8 cellular contexts compared by ENCODE assay signal in genomic region chr1:12152106-12152891, GRCh38. TPM values are rescaled to one million over a fixed set of nuclear protein-coding genes. Genes with fewer than 3 reads are reported as not detected.
DNase-seq lines count a peak whose midpoint lies in the region; ATAC-seq and TF ChIP-seq lines count a peak whose summit lies in the region.

No MANE protein-coding gene starts in this region.

- no peak for DNase-seq in CD8-positive, alpha-beta T cell
- DNase-seq in NCI-H1417 treated with DMSO at 0.1 percent for 48 hours (lab: John Stamatoyannopoulos, UW) (no peak), NCI-H82 (lab: John Stamatoyannopoulos, UW) (no peak), A673 (ENCODE audit: low spot score) (no peak)
- no peak for DNase-seq in central memory CD4-positive, alpha-beta T cell

- POLR2A ChIA-PET in CD8-positive, alpha-beta T cell (lab: Charles Lee) = interaction anchor here (1.2 to 3.6 kb wide), 6 partner anchors 14 to 58 kb away, joined by 3 to 44 read pairs (median 7); partner anchors contain the start of gene TNFRSF1B
- POLR2A ChIA-PET in A673 (lab: Charles Lee; ENCODE audit: low non-redundant PET) = no interaction called here

- no peaks in the 10 kb centered on the region for H3K27me3 ChIP-seq in CD8-positive, alpha-beta T cell (ENCODE audit: insufficient read depth, low read length)
- H3K27me3 ChIP-seq in A673 (replicated peaks; ENCODE audit: insufficient read depth, low read depth, low read length, poor library complexity) = no peaks in the 10 kb centered on the region

- no TSS peak for BruUV-seq in A673 (replicated peaks; lab: Mats Ljungman, UMichigan)

- H3K4me3 Mint-ChIP-seq in CD8-positive, alpha-beta T cell = peak overlapping the region; percentile 46

- H3K27ac Mint-ChIP-seq in CD8-positive, alpha-beta T cell = peak overlapping the region; percentile 95

- no peak overlapping the region for H3K27ac ChIP-seq in CD8-positive, alpha-beta T cell (ENCODE audit: low read depth, low read length)
- H3K27ac ChIP-seq in A673 (ENCODE audit: low read depth, low read length, poor library complexity, severe bottlenecking) = no peak overlapping the region

- intact Hi-C loops in CD8-positive, alpha-beta T cell (cut with DNase I, micrococcal nuclease) = no loop called here
- intact Hi-C loops in A673 (cut with micrococcal nuclease; ENCODE audit: unreplicated experiment) = no loop called here

- H3K9me3 ChIP-seq in CD8-positive, alpha-beta T cell (ENCODE audit: low read length) = no peaks in the 10 kb centered on the region
- H3K9me3 ChIP-seq in A673 (ENCODE audit: low read depth, low read length, poor library complexity, severe bottlenecking) = no peaks in the 10 kb centered on the region

- H3K36me3 ChIP-seq in CD8-positive, alpha-beta T cell (ENCODE audit: insufficient read depth, low read length) = no peaks in the 10 kb centered on the region
- H3K36me3 ChIP-seq in A673 (ENCODE audit: insufficient read depth, low read length, poor library complexity, severe bottlenecking) = no peaks in the 10 kb centered on the region

- H3K27me3 Mint-ChIP-seq in CD8-positive, alpha-beta T cell (ENCODE audit: low read depth) = no peaks in the 10 kb centered on the region

- peaks cover 2% of the 10 kb centered on the region for H3K9me3 Mint-ChIP-seq in CD8-positive, alpha-beta T cell

- CTCF ChIA-PET in CD8-positive, alpha-beta T cell (lab: Charles Lee) = interaction anchor here (0.8 to 5.9 kb wide), 2 partner anchors 27 to 59 kb away, joined by 4 to 39 read pairs; no protein-coding TSS in a partner anchor
- CTCF ChIA-PET in A673 (lab: Charles Lee) = no interaction called here

- H3K4me1 ChIP-seq in CD8-positive, alpha-beta T cell (ENCODE audit: insufficient read depth, low read length) = peaks cover 68% of the 10 kb centered on the region
- no peaks in the 10 kb centered on the region for H3K4me1 ChIP-seq in A673 (ENCODE audit: insufficient read depth, low read length, poor library complexity, severe bottlenecking)

- H3K4me3 ChIP-seq in CD8-positive, alpha-beta T cell (ENCODE audit: low read depth, low read length) = no peak overlapping the region
- no peak overlapping the region for H3K4me3 ChIP-seq in A673 (ENCODE audit: low read depth, low read length, poor library complexity, severe bottlenecking)

- no peaks in the 10 kb centered on the region for H3K36me3 Mint-ChIP-seq in CD8-positive, alpha-beta T cell

- no peak for ATAC-seq in CD8-positive, alpha-beta T cell
- ATAC-seq in GM19351 (IDR thresholded peaks at IDR 0.05; ENCODE audit: unreplicated experiment) (peak; percentile 75), HG03196 (IDR thresholded peaks at IDR 0.05; ENCODE audit: unreplicated experiment) (peak; percentile 54), esophagus mucosa (peak; percentile 59)

- peaks cover 76% of the 10 kb centered on the region for H3K4me1 Mint-ChIP-seq in CD8-positive, alpha-beta T cell (ENCODE audit: low read depth)

- no peak for TF ChIP-seq CTCF in CD8-positive, alpha-beta T cell (IDR thresholded peaks at IDR 0.05)
- no peak for TF ChIP-seq CTCF in A673 (conservative IDR thresholded peaks at IDR 0.05; ENCODE audit: low read depth, low read length)

RNA-seq across cellular contexts. Expression of gene TNFRSF1B, which starts 14.5 kb away (rescaled TPM):
- 100 to 1,000 TPM in 1 of 2 experiments, 10 to 100 TPM in 1; 82.6 to 100 TPM for total RNA-seq in CD8-positive, alpha-beta T cell
- total RNA-seq in esophagus mucosa = 4.1 TPM
- total RNA-seq in A673 (2021) = 0.09 TPM in 1 of 2 replicates, not detected in the other

Comparison
In these comparisons a context has a peak if more than half of its experiments do, and no peak if none do; other contexts are left out.
1. RNA of gene TNFRSF1B, which starts 14.5 kb away (total RNA-seq): 82.6 to 100 TPM in CD8-positive, alpha-beta T cell; 4.1 TPM in esophagus mucosa (single experiment) and 0.09 TPM in A673; every median in the first group is over 10 times any median in the second.